Comparison of ENCODE assay signal across 9 cellular contexts in the genomic region with DNA sequence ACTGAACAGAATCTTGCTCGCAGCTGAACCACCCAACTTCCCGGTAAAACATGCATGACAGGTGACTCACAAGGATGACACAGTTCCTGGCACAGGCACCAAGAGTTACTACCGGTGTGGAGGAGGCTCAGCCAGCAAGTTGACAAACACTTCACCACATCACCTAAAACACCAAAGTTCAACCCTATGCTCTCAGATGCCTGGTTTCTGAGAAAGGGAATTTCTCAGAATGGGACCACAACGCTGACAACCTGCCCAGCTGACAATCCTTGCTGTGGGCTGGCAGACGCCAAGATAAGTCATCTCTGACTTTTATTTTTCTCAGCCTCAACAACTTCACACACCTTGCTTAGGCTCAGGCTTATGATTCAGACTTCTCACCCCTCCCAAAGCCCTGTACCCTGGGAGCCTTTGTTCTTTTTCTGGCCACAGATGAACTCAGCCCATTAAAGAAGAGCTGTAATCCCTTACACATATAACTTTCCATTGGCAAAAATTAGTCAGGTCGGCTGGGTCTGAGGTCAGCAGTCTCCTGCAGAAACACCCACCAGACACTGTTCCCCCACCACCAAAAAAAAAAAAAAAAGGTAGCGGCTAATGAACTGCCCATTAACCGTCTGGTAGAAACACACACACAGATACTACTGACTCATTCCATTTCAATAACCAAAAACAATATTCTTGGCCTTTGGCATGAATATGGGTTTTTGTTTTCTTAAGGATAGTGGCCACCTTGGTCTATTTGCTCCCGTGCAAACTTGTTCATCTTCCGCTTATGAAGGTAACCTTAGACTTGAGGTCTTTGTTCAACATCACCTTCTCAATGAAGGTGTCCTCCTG. TPM values are rescaled to one million over a fixed set of nuclear protein-coding genes. Genes with fewer than 3 reads are reported as not detected.
DNase-seq lines count a peak whose midpoint lies in the region; ATAC-seq and TF ChIP-seq lines count a peak whose summit lies in the region.
"Had no signal": no experiment of that assay in that cellular context is flagged by ENCODE, and none has a peak within 500 bp of the region (broad histone marks: within the 10 kb centered on the region; RNA-seq: fewer than 3 reads in every experiment).

No MANE protein-coding gene starts in this region.

- no peak for TF ChIP-seq CTCF in colonic mucosa (IDR thresholded peaks at IDR 0.05)

- H3K4me3 ChIP-seq in colonic mucosa, result no peak overlapping the region

- peak overlapping the region; percentile 49 for H3K4me3 Mint-ChIP-seq in activated CD4-positive, alpha-beta T cell treated with anti-CD3 and anti-CD28 coated beads for 36 hours

- no peaks in the 10 kb centered on the region for H3K9me3 ChIP-seq in colonic mucosa

- H3K36me3 Mint-ChIP-seq in activated CD4-positive, alpha-beta T cell treated with anti-CD3 and anti-CD28 coated beads for 36 hours (ENCODE audit: low read depth), result peaks cover 8% of the 10 kb centered on the region

- no peaks in the 10 kb centered on the region for H3K27me3 Mint-ChIP-seq in activated CD4-positive, alpha-beta T cell treated with anti-CD3 and anti-CD28 coated beads for 36 hours

- H3K27ac Mint-ChIP-seq in activated CD4-positive, alpha-beta T cell treated with anti-CD3 and anti-CD28 coated beads for 36 hours, result peak overlapping the region; percentile 82

- no peak overlapping the region for H3K9ac ChIP-seq in colonic mucosa (ENCODE audit: low read depth in 2 of 2, low read length in 2 of 2)

- H3K4me1 ChIP-seq in colonic mucosa, result no peaks in the 10 kb centered on the region

- intact Hi-C loops in activated CD4-positive, alpha-beta T cell treated with anti-CD3 and anti-CD28 coated beads for 36 hours (cut with DNase I, micrococcal nuclease), result loop anchor here (1.0 to 5.0 kb wide), 20 partner anchors 14 to 1137 kb away; a partner anchor contains a TSS
- intact Hi-C loops in colonic mucosa (cut with DNase I), result no loop called here

- DNase-seq in activated CD4-positive, alpha-beta T cell treated with anti-CD3 and anti-CD28 coated beads for 36 hours, result peak; percentile 88
- DNase-seq in colonic mucosa, result no peak
- DNase-seq in stimulated activated CD4-positive, alpha-beta T cell treated with anti-CD3 and anti-CD28 coated beads, Interleukin-15, amount 100 ng/mL, for 1 hour (ENCODE audit: low read depth in 1 of 2, low spot score in 1 of 2), result peak; percentile 46 to 65
- no peak for DNase-seq in HuH-7 (ENCODE audit: low spot score)
- DNase-seq: right cardiac atrium had no signal

- peak overlapping the region; percentile 12 for H3K27ac ChIP-seq in colonic mucosa

- CTCF ChIA-PET in activated CD4-positive, alpha-beta T cell treated with anti-CD3 and anti-CD28 coated beads for 36 hours (lab: Charles Lee), result interaction anchor here (0.6 to 1.8 kb wide), 8 partner anchors 9 to 320 kb away, joined by 3 to 10 read pairs (median 4); no protein-coding TSS in a partner anchor

- H3K4me1 Mint-ChIP-seq in activated CD4-positive, alpha-beta T cell treated with anti-CD3 and anti-CD28 coated beads for 36 hours, result peaks cover 53% of the 10 kb centered on the region

- POLR2A ChIA-PET in activated CD4-positive, alpha-beta T cell treated with anti-CD3 and anti-CD28 coated beads for 36 hours (lab: Charles Lee), result interaction anchor here (0.6 to 2.2 kb wide), 10 partner anchors 9 to 359 kb away, joined by 3 to 10 read pairs (median 5); no protein-coding TSS in a partner anchor

- no peaks in the 10 kb centered on the region for H3K36me3 ChIP-seq in colonic mucosa

- peaks cover 8% of the 10 kb centered on the region for H3K9me3 Mint-ChIP-seq in activated CD4-positive, alpha-beta T cell treated with anti-CD3 and anti-CD28 coated beads for 36 hours (ENCODE audit: low read depth)

- ATAC-seq in HG03378 (IDR thresholded peaks at IDR 0.05; ENCODE audit: unreplicated experiment), result peak; percentile 68
- ATAC-seq in activated CD4-positive, alpha-beta T cell treated with anti-CD3 and anti-CD28 coated beads for 36 hours, result peak; percentile 88
- ATAC-seq in HG02938 (IDR thresholded peaks at IDR 0.05; ENCODE audit: unreplicated experiment), result no peak
- no peak for ATAC-seq in HG03280 (IDR thresholded peaks at IDR 0.05; ENCODE audit: unreplicated experiment)
- ATAC-seq in GM19023 (IDR thresholded peaks at IDR 0.05; ENCODE audit: unreplicated experiment), result no peak

- no peaks in the 10 kb centered on the region for H3K27me3 ChIP-seq in colonic mucosa

RNA-seq across cellular contexts. Expression of a gene that starts 10.8 kb away (rescaled TPM):
- 10 to 100 TPM; 60.7 to 72.6 TPM for total RNA-seq in activated CD4-positive, alpha-beta T cell treated with anti-CD3 and anti-CD28 coated beads for 36 hours
- 1 to 10 TPM; 5.7 to 5.8 TPM for total RNA-seq in colonic mucosa

Comparison
In these comparisons a context has a peak if more than half of its experiments do, and no peak if none do; other contexts are left out.
1. ATAC-seq: peak in HG03378 (single experiment) and activated CD4-positive, alpha-beta T cell treated with anti-CD3 and anti-CD28 coated beads for 36 hours (single experiment); none in HG02938 (single experiment), HG03280 (single experiment) and GM19023 (single experiment).
2. DNase-seq: peak in activated CD4-positive, alpha-beta T cell treated with anti-CD3 and anti-CD28 coated beads for 36 hours (single experiment) and stimulated activated CD4-positive, alpha-beta T cell treated with anti-CD3 and anti-CD28 coated beads, Interleukin-15, amount 100 ng/mL, for 1 hour (2 of 2); none in colonic mucosa (single experiment) and HuH-7 (single experiment).
3. RNA of a gene that starts 10.8 kb away (total RNA-seq): 60.7 to 72.6 TPM in activated CD4-positive, alpha-beta T cell treated with anti-CD3 and anti-CD28 coated beads for 36 hours; 5.7 to 5.8 TPM in colonic mucosa; every median in the first group is over 4 times any median in the second.